ENCODE assay signal across 1 cellular context in the genomic region with DNA sequence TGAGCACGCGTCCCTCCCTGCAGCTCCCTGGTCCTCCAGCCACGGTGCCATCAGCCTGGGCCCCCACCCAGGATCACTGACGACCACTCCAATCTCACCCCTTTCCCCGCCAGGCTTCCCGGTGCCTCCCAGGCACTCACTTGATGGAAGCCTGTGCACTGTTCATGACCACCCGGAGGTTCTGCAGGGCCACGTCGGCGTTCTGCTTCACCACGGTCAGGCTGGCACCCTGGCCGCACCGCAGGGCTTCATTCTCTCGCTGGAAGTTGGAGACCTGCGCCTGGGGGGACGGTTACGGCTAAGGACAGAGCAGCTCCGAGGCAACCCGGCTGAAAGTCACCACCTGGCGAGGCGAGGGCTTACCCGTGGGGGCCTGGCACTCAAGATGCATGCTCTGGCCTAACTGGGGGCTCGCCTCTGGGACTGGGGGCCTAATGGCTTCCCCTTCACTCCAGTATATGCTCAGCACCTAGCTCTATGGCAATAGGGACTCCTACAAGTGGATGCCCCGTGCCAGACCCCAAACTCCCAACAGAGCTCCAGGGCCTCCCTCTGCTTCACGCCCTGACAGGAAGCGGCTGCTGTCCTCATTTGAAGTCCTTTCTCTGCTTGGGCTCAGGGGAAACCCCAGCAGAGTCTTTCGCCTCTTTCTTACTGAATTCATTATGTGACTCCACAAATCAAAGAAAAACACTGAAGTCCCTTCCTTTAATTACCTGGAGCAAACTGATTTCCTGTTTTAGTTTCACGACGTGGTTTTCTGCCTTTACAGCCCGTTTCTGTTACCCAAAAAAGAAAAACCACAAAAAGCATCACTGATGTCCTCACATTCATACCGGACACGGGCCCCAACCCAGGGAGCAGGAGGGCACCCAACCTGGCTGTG.
TF ChIP-seq lines count a peak whose summit lies in the region.

No MANE protein-coding gene starts in this region.

TF ChIP-seq in HEK293, 187 proteins besides CTCF, POLR2A, EP300 and RAD21:
- TF ChIP-seq ZNF600 (tag by site-specific recombination; IDR thresholded peaks at IDR 0.05) = peak; percentile 58
- no peak for TF ChIP-seq SALL2 (tag by site-specific recombination; IDR thresholded peaks at IDR 0.05; ENCODE audit: borderline replicate concordance)
